Comparison of ENCODE assay signal across 27 cellular contexts in the genomic region with DNA sequence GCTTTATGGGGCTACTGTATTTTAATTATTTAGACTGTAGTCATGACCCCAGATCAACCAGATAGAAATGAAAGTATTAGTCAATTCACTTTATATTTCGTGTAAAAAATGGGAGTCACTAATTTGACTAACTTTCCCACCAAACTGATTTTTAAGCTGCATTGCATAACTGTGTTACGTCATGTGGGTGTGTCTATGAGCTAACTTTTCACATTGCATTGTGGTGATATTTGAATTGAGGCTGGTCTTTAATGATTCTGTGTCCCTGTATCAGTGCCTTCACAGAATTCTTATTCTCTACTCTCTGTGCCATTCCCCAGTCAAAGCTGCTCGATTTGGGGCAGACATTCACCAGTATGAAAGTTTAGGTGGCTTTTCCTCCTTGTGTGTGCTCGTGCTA.
DNase-seq lines count a peak whose midpoint lies in the region; ATAC-seq and TF ChIP-seq lines count a peak whose summit lies in the region.
"Had no signal": no experiment of that assay in that cellular context is flagged by ENCODE, and none has a peak within 500 bp of the region (broad histone marks: within the 10 kb centered on the region; RNA-seq: fewer than 3 reads in every experiment).

No MANE protein-coding gene starts in this region.

- H3K36me3 Mint-ChIP-seq in WTC11: no peaks in the 10 kb centered on the region
- H3K36me3 Mint-ChIP-seq: activated naive CD4-positive, alpha-beta T cell treated with anti-CD3 and anti-CD28 coated beads, Interleukin-2, amount 50 U/mL, for 72 hours; CD4-positive, CD25-positive, alpha-beta regulatory T cell had no signal

- H2AK5ac ChIP-seq in neuronal stem cell (ENCODE audit: low read depth, low read length): no peak overlapping the region

- H3K36me3 ChIP-seq in adipocyte (ENCODE audit: control insufficient read depth, insufficient read depth, low read length, severe bottlenecking): no peaks in the 10 kb centered on the region
- no peaks in the 10 kb centered on the region for H3K36me3 ChIP-seq in neuronal stem cell (replicated peaks in 1 of 2; ENCODE audit: control insufficient read depth in 2 of 2, insufficient read depth in 2 of 2, low read length in 2 of 2)
- H3K36me3 ChIP-seq: lower lobe of right lung, thoracic aorta had no signal

- H3K9ac ChIP-seq in adipocyte (ENCODE audit: low read length) (no peak overlapping the region), neuronal stem cell (ENCODE audit: low read depth, low read length, poor library complexity) (no peak overlapping the region)

- H2AFZ ChIP-seq in neuronal stem cell (ENCODE audit: low read length): no peak overlapping the region

- POLR2A ChIA-PET in WTC11 (lab: Charles Lee): no interaction called here

- H3K23ac ChIP-seq in neuronal stem cell (ENCODE audit: low read depth, low read length, poor library complexity): no peak overlapping the region

- H4K8ac ChIP-seq in neuronal stem cell (ENCODE audit: low read depth, low read length): no peak overlapping the region

- H3K9me3 ChIP-seq in adipocyte (ENCODE audit: control insufficient read depth, low read length) (no peaks in the 10 kb centered on the region), neuronal stem cell (replicated peaks in 1 of 2; ENCODE audit: control insufficient read depth in 2 of 2, insufficient read depth in 1 of 2, low read depth in 1 of 2, low read length in 2 of 2) (no peaks in the 10 kb centered on the region)
- H3K9me3 ChIP-seq: lower lobe of right lung, thoracic aorta had no signal

- ATAC-seq in WTC11: no peak
- ATAC-seq: activated CD8-positive, alpha-beta T cell treated with anti-CD3 and anti-CD28 coated beads for 36 hours; activated naive CD4-positive, alpha-beta T cell treated with anti-CD3 and anti-CD28 coated beads, Interleukin-2, amount 50 U/mL, for 72 hours; lower lobe of right lung had no signal

- no peak overlapping the region for H3K27ac ChIP-seq in neuronal stem cell (replicated peaks; ENCODE audit: low read length)
- H3K27ac ChIP-seq: HL-60, lower lobe of right lung, thoracic aorta had no signal

- H3K4me3 Mint-ChIP-seq in WTC11: no peak overlapping the region
- H3K4me3 Mint-ChIP-seq: activated CD8-positive, alpha-beta T cell treated with anti-CD3 and anti-CD28 coated beads for 36 hours; CD4-positive, CD25-positive, alpha-beta regulatory T cell; dendritic cell treated with granulocyte-macrophage colony-stimulating factor and Interleukin-4, amounts not matched to agents 40 ng/mL and 50 ng/mL, for 4 days; endodermal cell; neural crest cell; T-helper 1 cell treated with Interleukin-12 subunit alpha and Interleukin-12 subunit beta and Interleukin-4 antibody, amounts not matched to agents 30 μg/mL and 1 μg/mL, for 36 hours had no signal

- H3K14ac ChIP-seq in neuronal stem cell (ENCODE audit: low read length): no peak overlapping the region

- no peak overlapping the region for H2BK5ac ChIP-seq in neuronal stem cell (ENCODE audit: low read length)

- TF ChIP-seq CTCF in AG10803 (conservative IDR thresholded peaks at IDR 0.05; ENCODE audit: low read length): no peak
- TF ChIP-seq CTCF in fibroblast of the aortic adventitia (IDR thresholded peaks at IDR 0.05; ENCODE audit: insufficient read depth, low read length): no peak
- TF ChIP-seq CTCF in WTC11 (IDR thresholded peaks at IDR 0.05): no peak

- H3K4me1 Mint-ChIP-seq in WTC11: no peaks in the 10 kb centered on the region
- H3K4me1 Mint-ChIP-seq: CD4-positive, CD25-positive, alpha-beta regulatory T cell had no signal

- H3K9me3 Mint-ChIP-seq in WTC11: no peaks in the 10 kb centered on the region
- H3K9me3 Mint-ChIP-seq: activated CD8-positive, alpha-beta T cell treated with anti-CD3 and anti-CD28 coated beads for 36 hours; activated naive CD4-positive, alpha-beta T cell treated with anti-CD3 and anti-CD28 coated beads, Interleukin-2, amount 50 U/mL, for 72 hours; dendritic cell treated with granulocyte-macrophage colony-stimulating factor and Interleukin-4, amounts not matched to agents 40 ng/mL and 50 ng/mL, for 4 days; endodermal cell; neural crest cell; T-helper 1 cell treated with Interleukin-12 subunit alpha and Interleukin-12 subunit beta and Interleukin-4 antibody, amounts not matched to agents 30 μg/mL and 1 μg/mL, for 36 hours had no signal

- H3K4ac ChIP-seq in neuronal stem cell (ENCODE audit: low read length): no peak overlapping the region

- H3K27me3 ChIP-seq in adipocyte (replicated peaks; ENCODE audit: control insufficient read depth, insufficient read depth, low read length) (no peaks in the 10 kb centered on the region), neuronal stem cell (ENCODE audit: control insufficient read depth in 3 of 3, insufficient read depth in 3 of 3, low read depth in 1 of 3, low read length in 3 of 3) (peaks cover 0 to 2% (median 0%) of the 10 kb centered on the region in 3 experiments)

- DNase-seq in AG10803 (ENCODE audit: low read depth): peak; percentile 57
- DNase-seq in EL: peak; percentile 29
- peak; percentile 47 for DNase-seq in adipocyte (ENCODE audit: low read depth)
- peak; percentile 50 for DNase-seq in fibroblast of the aortic adventitia (ENCODE audit: low read depth)
- DNase-seq in neuronal stem cell (ENCODE audit: low spot score): no peak
- no peak for DNase-seq in occipital lobe (lab: John Stamatoyannopoulos, UW)
- DNase-seq in WTC11 (ENCODE audit: low spot score): no peak
- no peak for DNase-seq in 8988T
- DNase-seq: activated CD4-positive, alpha-beta T cell treated with anti-CD3 and anti-CD28 coated beads for 1 hour; activated CD8-positive, alpha-beta T cell treated with anti-CD3 and anti-CD28 coated beads for 36 hours; aorta; CD4-positive, CD25-positive, alpha-beta regulatory T cell; central memory CD4-positive, alpha-beta T cell; endodermal cell; Kasumi-1; lower lobe of right lung; NCI-H1105 treated with DMSO at 0.1 percent for 48 hours; NCI-H2029; NCI-H69; posterior cingulate gyrus; stimulated activated naive CD4-positive, alpha-beta T cell treated with Interleukin-2 at 50 U/mL for 16 hours had no signal

- no peak overlapping the region for H2BK12ac ChIP-seq in neuronal stem cell (ENCODE audit: low read length)

- no peak overlapping the region for H3K4me2 ChIP-seq in neuronal stem cell (ENCODE audit: insufficient read depth, low read length, poor library complexity, severe bottlenecking)

- no peak overlapping the region for H2BK15ac ChIP-seq in neuronal stem cell (ENCODE audit: low read length)

- CTCF ChIA-PET in WTC11 (lab: Charles Lee): interaction anchor here (0.8 kb wide), 1 partner anchor 26 kb away, joined by 3 read pairs; no protein-coding TSS in a partner anchor

- no peak overlapping the region for H3K18ac ChIP-seq in neuronal stem cell (ENCODE audit: low read length)

- no peak overlapping the region for H3K4me3 ChIP-seq in AG10803 (ENCODE audit: low read length)
- H3K4me3 ChIP-seq in adipocyte (ENCODE audit: low read length): no peak overlapping the region
- no peak overlapping the region for H3K4me3 ChIP-seq in fibroblast of the aortic adventitia (ENCODE audit: low read depth, low read length)
- no peak overlapping the region for H3K4me3 ChIP-seq in neuronal stem cell (ENCODE audit: low read length in 2 of 2)
- H3K4me3 ChIP-seq: lower lobe of right lung had no signal

- H2BK120ac ChIP-seq in neuronal stem cell (ENCODE audit: low read depth, low read length): no peak overlapping the region

- H3K27me3 Mint-ChIP-seq in WTC11 (ENCODE audit: low read depth): no peaks in the 10 kb centered on the region
- H3K27me3 Mint-ChIP-seq: activated CD8-positive, alpha-beta T cell treated with anti-CD3 and anti-CD28 coated beads for 36 hours; CD4-positive, CD25-positive, alpha-beta regulatory T cell; dendritic cell treated with granulocyte-macrophage colony-stimulating factor and Interleukin-4, amounts not matched to agents 40 ng/mL and 50 ng/mL, for 4 days had no signal

- WGBS in neuronal stem cell (ENCODE audit: extremely low coverage in 2 of 2, insufficient read length in 2 of 2, insufficient replicate concordance in 1 of 2), 2 donors: no CpG with 5 or more reads among the region's 4 CpGs

- H3K4me1 ChIP-seq in adipocyte (ENCODE audit: control insufficient read depth, insufficient read depth, low read length): no peaks in the 10 kb centered on the region
- H3K4me1 ChIP-seq in neuronal stem cell (ENCODE audit: control insufficient read depth in 2 of 2, insufficient read depth in 1 of 2, low read depth in 1 of 2, low read length in 2 of 2): peaks cover 0 to 8% of the 10 kb centered on the region in 2 donors
- H3K4me1 ChIP-seq: lower lobe of right lung had no signal

- H3K79me1 ChIP-seq in neuronal stem cell (ENCODE audit: low read depth, low read length): no peaks in the 10 kb centered on the region

- no peak overlapping the region for H3K27ac Mint-ChIP-seq in WTC11
- H3K27ac Mint-ChIP-seq: activated CD8-positive, alpha-beta T cell treated with anti-CD3 and anti-CD28 coated beads for 36 hours; activated naive CD4-positive, alpha-beta T cell treated with anti-CD3 and anti-CD28 coated beads, Interleukin-2, amount 50 U/mL, for 72 hours; CD4-positive, CD25-positive, alpha-beta regulatory T cell; dendritic cell treated with granulocyte-macrophage colony-stimulating factor and Interleukin-4, amounts not matched to agents 40 ng/mL and 50 ng/mL, for 4 days; endodermal cell; T-helper 1 cell treated with Interleukin-12 subunit alpha and Interleukin-12 subunit beta and Interleukin-4 antibody, amounts not matched to agents 30 μg/mL and 1 μg/mL, for 36 hours had no signal

- no peak overlapping the region for H4K91ac ChIP-seq in neuronal stem cell (ENCODE audit: low read depth, low read length, poor library complexity)

TF ChIP-seq in WTC11, 78 proteins besides CTCF, POLR2A, EP300 and RAD21 (continues in another document):
- no peak for TF ChIP-seq SP1 (CRISPR knock-in tag; conservative IDR thresholded peaks at IDR 0.05)
- no peak for TF ChIP-seq PRRX2 (CRISPR knock-in tag; IDR thresholded peaks at IDR 0.05)
- no peak for TF ChIP-seq ETV6 (CRISPR knock-in tag; IDR thresholded peaks at IDR 0.05)
- TF ChIP-seq, protein P1, sequence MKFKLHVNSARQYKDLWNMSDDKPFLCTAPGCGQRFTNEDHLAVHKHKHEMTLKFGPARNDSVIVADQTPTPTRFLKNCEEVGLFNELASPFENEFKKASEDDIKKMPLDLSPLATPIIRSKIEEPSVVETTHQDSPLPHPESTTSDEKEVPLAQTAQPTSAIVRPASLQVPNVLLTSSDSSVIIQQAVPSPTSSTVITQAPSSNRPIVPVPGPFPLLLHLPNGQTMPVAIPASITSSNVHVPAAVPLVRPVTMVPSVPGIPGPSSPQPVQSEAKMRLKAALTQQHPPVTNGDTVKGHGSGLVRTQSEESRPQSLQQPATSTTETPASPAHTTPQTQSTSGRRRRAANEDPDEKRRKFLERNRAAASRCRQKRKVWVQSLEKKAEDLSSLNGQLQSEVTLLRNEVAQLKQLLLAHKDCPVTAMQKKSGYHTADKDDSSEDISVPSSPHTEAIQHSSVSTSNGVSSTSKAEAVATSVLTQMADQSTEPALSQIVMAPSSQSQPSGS (CRISPR knock-in tag; IDR thresholded peaks at IDR 0.05; ENCODE audit: borderline replicate concordance, low read depth): no peak
- TF ChIP-seq KAT7 (CRISPR knock-in tag; IDR thresholded peaks at IDR 0.05; ENCODE audit: borderline replicate concordance): no peak

Comparison
In these comparisons a context has a peak if more than half of its experiments do, and no peak if none do; other contexts are left out.
1. DNase-seq: peak in AG10803 (single experiment), EL (single experiment), adipocyte (single experiment) and fibroblast of the aortic adventitia (single experiment); none in neuronal stem cell (single experiment), occipital lobe (single experiment), WTC11 (single experiment) and 8988T (single experiment).